17 cellular contexts compared by ENCODE assay signal in genomic region chr9:98851730-98852462, GRCh38. TPM values are rescaled to one million over a fixed set of nuclear protein-coding genes. Genes with fewer than 3 reads are reported as not detected.
A peak's percentile ranks its signal among the peaks of the same experiment; 100 is the strongest.
DNase-seq lines count a peak whose midpoint lies in the region; ATAC-seq and TF ChIP-seq lines count a peak whose summit lies in the region.
"Had no signal": no experiment of that assay in that cellular context is flagged by ENCODE, and none has a peak within 500 bp of the region (broad histone marks: within the 10 kb centered on the region; RNA-seq: fewer than 3 reads in every experiment).

No MANE protein-coding gene starts in this region.

- intact Hi-C loops in activated T-helper 2 cell treated with anti-CD3 and anti-CD28 coated beads, Interferon-gamma antibody, Interleukin-2, Interleukin-4, amounts not matched to agents 10 μg/mL and 5 μg/mL and 100 μg/mL, durations not matched to agents 14 hours and 24 hours and 36 hours (cut with micrococcal nuclease), result no loop called here
- intact Hi-C loops in uterus (cut with DNase I; ENCODE audit: low total_unique reads), result no loop called here
- intact Hi-C loops in heart right ventricle (cut with DNase I), result loop anchor here in 2 of 10 donors (2.0 to 10.0 kb wide), 2 partner anchors 153 to 287 kb away; no protein-coding TSS in a partner anchor

- no peaks in the 10 kb centered on the region for H3K9me3 ChIP-seq in neuronal stem cell (replicated peaks in 1 of 2; ENCODE audit: control insufficient read depth in 2 of 2, insufficient read depth in 1 of 2, low read depth in 1 of 2, low read length in 2 of 2)
- no peaks in the 10 kb centered on the region for H3K9me3 ChIP-seq in uterus
- peaks cover 0 to 7% (median 0%) of the 10 kb centered on the region in 11 donors for H3K9me3 ChIP-seq in heart right ventricle
- H3K9me3 ChIP-seq: HAP-1, SJCRH30 had no signal

- no peak overlapping the region for H3K23ac ChIP-seq in neuronal stem cell (ENCODE audit: low read depth, low read length, poor library complexity)

- no peak overlapping the region for H3K4me3 Mint-ChIP-seq in activated T-helper 2 cell treated with anti-CD3 and anti-CD28 coated beads, Interferon-gamma antibody, Interleukin-2, Interleukin-4, amounts not matched to agents 10 μg/mL and 5 μg/mL and 100 μg/mL, durations not matched to agents 14 hours and 24 hours and 36 hours (ENCODE audit: low read depth)
- H3K4me3 Mint-ChIP-seq: natural killer cell had no signal

- H3K27me3 ChIP-seq in neuronal stem cell (ENCODE audit: control insufficient read depth in 3 of 3, insufficient read depth in 3 of 3, low read depth in 1 of 3, low read length in 3 of 3) (peaks cover 0 to 1% (median 0%) of the 10 kb centered on the region in 3 experiments), uterus (no peaks in the 10 kb centered on the region), heart right ventricle (no peaks in the 10 kb centered on the region)
- H3K27me3 ChIP-seq: gastrocnemius medialis, SJCRH30 had no signal

- no peak overlapping the region for H2BK15ac ChIP-seq in neuronal stem cell (ENCODE audit: low read length)

- no peak overlapping the region for H3K27ac Mint-ChIP-seq in activated T-helper 2 cell treated with anti-CD3 and anti-CD28 coated beads, Interferon-gamma antibody, Interleukin-2, Interleukin-4, amounts not matched to agents 10 μg/mL and 5 μg/mL and 100 μg/mL, durations not matched to agents 14 hours and 24 hours and 36 hours
- H3K27ac Mint-ChIP-seq: natural killer cell had no signal

- H3K4ac ChIP-seq in neuronal stem cell (ENCODE audit: low read length), result no peak overlapping the region

- peak overlapping the region; percentile 23 for H2AFZ ChIP-seq in neuronal stem cell (ENCODE audit: low read length)

- no peak overlapping the region for H3K4me3 ChIP-seq in neuronal stem cell (ENCODE audit: low read length in 2 of 2)
- no peak overlapping the region for H3K4me3 ChIP-seq in uterus
- no peak overlapping the region for H3K4me3 ChIP-seq in heart right ventricle
- H3K4me3 ChIP-seq: gastrocnemius medialis, HAP-1, SJCRH30 had no signal

- H3K9ac ChIP-seq in neuronal stem cell (ENCODE audit: low read depth, low read length, poor library complexity), result no peak overlapping the region

- H3K36me3 ChIP-seq in neuronal stem cell (replicated peaks in 1 of 2; ENCODE audit: control insufficient read depth in 2 of 2, insufficient read depth in 2 of 2, low read length in 2 of 2) (peaks cover 0 to 2% of the 10 kb centered on the region in 2 donors), uterus (no peaks in the 10 kb centered on the region), heart right ventricle (no peaks in the 10 kb centered on the region)
- H3K36me3 ChIP-seq: gastrocnemius medialis, HAP-1, SJCRH30 had no signal

- H2BK5ac ChIP-seq in neuronal stem cell (ENCODE audit: low read length), result no peak overlapping the region

- H3K14ac ChIP-seq in neuronal stem cell (ENCODE audit: low read length), result no peak overlapping the region

- no peaks in the 10 kb centered on the region for H3K36me3 Mint-ChIP-seq in activated T-helper 2 cell treated with anti-CD3 and anti-CD28 coated beads, Interferon-gamma antibody, Interleukin-2, Interleukin-4, amounts not matched to agents 10 μg/mL and 5 μg/mL and 100 μg/mL, durations not matched to agents 14 hours and 24 hours and 36 hours (ENCODE audit: low read depth)
- H3K36me3 Mint-ChIP-seq: natural killer cell had no signal

- no peak overlapping the region for H3K27ac ChIP-seq in neuronal stem cell (replicated peaks; ENCODE audit: low read length)
- no peak overlapping the region for H3K27ac ChIP-seq in uterus
- H3K27ac ChIP-seq in heart right ventricle, result no peak overlapping the region
- H3K27ac ChIP-seq: gastrocnemius medialis, SJCRH30 had no signal

- no peak overlapping the region for H2BK120ac ChIP-seq in neuronal stem cell (ENCODE audit: low read depth, low read length)

- no peaks in the 10 kb centered on the region for H3K79me1 ChIP-seq in neuronal stem cell (ENCODE audit: low read depth, low read length)

- H4K8ac ChIP-seq in neuronal stem cell (ENCODE audit: low read depth, low read length), result no peak overlapping the region

- H2AK5ac ChIP-seq in neuronal stem cell (ENCODE audit: low read depth, low read length), result no peak overlapping the region

- H3K4me1 Mint-ChIP-seq in activated T-helper 2 cell treated with anti-CD3 and anti-CD28 coated beads, Interferon-gamma antibody, Interleukin-2, Interleukin-4, amounts not matched to agents 10 μg/mL and 5 μg/mL and 100 μg/mL, durations not matched to agents 14 hours and 24 hours and 36 hours (ENCODE audit: low read depth), result peaks cover 7% of the 10 kb centered on the region

- no peak overlapping the region for H2BK12ac ChIP-seq in neuronal stem cell (ENCODE audit: low read length)

- TF ChIP-seq CTCF in uterus (IDR thresholded peaks at IDR 0.05) (no peak), heart right ventricle (IDR thresholded peaks at IDR 0.05) (no peak)

- peaks cover 6% of the 10 kb centered on the region for H3K27me3 Mint-ChIP-seq in activated T-helper 2 cell treated with anti-CD3 and anti-CD28 coated beads, Interferon-gamma antibody, Interleukin-2, Interleukin-4, amounts not matched to agents 10 μg/mL and 5 μg/mL and 100 μg/mL, durations not matched to agents 14 hours and 24 hours and 36 hours (ENCODE audit: low read depth)

- no peak overlapping the region for H3K4me2 ChIP-seq in neuronal stem cell (ENCODE audit: insufficient read depth, low read length, poor library complexity, severe bottlenecking)

- DNase-seq in A172 (ENCODE audit: low spot score), result peak; percentile 53
- DNase-seq in NCI-H226, result peak; percentile 29
- peak; percentile 11 for DNase-seq in activated T-helper 2 cell treated with anti-CD3 and anti-CD28 coated beads, Interferon-gamma antibody, Interleukin-2, Interleukin-4, amounts not matched to agents 10 μg/mL and 5 μg/mL and 100 μg/mL, durations not matched to agents 14 hours and 24 hours and 36 hours (ENCODE audit: low spot score)
- DNase-seq in neuronal stem cell (ENCODE audit: low spot score), result no peak
- no peak for DNase-seq in iPS-NIHi11 (ENCODE audit: low spot score)
- no peak for DNase-seq in uterus
- no peak for DNase-seq in heart right ventricle
- DNase-seq: aorta, DND-41, gastrocnemius medialis, natural killer cell, NCI-H1436, NCI-H526 treated with DMSO at 0.1 percent for 48 hours, right cardiac atrium, SJCRH30 had no signal

- no peak for TF ChIP-seq POLR2A in uterus (IDR thresholded peaks at IDR 0.05)

- WGBS in neuronal stem cell (ENCODE audit: extremely low coverage in 2 of 2, insufficient read length in 2 of 2, insufficient replicate concordance in 1 of 2), 2 donors, result no CpG with 5 or more reads among the region's 6 CpGs
- 79 to 80% methylated on average over 6 of the region's 6 CpGs for WGBS in heart right ventricle, 2 donors

- no peak overlapping the region for H3K18ac ChIP-seq in neuronal stem cell (ENCODE audit: low read length)

- ATAC-seq in GM21528 (IDR thresholded peaks at IDR 0.05; ENCODE audit: low FRiP score, unreplicated experiment) (no peak), heart right ventricle (no peak)
- ATAC-seq: gastrocnemius medialis, natural killer cell, right cardiac atrium had no signal

- H4K91ac ChIP-seq in neuronal stem cell (ENCODE audit: low read depth, low read length, poor library complexity), result no peak overlapping the region

- peaks cover 0 to 3% of the 10 kb centered on the region in 2 donors for H3K4me1 ChIP-seq in neuronal stem cell (ENCODE audit: control insufficient read depth in 2 of 2, insufficient read depth in 1 of 2, low read depth in 1 of 2, low read length in 2 of 2)
- H3K4me1 ChIP-seq in uterus, result no peaks in the 10 kb centered on the region
- peaks cover 0 to 21% (median 6%) of the 10 kb centered on the region in 9 donors for H3K4me1 ChIP-seq in heart right ventricle
- H3K4me1 ChIP-seq: gastrocnemius medialis, HAP-1 had no signal

- H3K9me3 Mint-ChIP-seq in activated T-helper 2 cell treated with anti-CD3 and anti-CD28 coated beads, Interferon-gamma antibody, Interleukin-2, Interleukin-4, amounts not matched to agents 10 μg/mL and 5 μg/mL and 100 μg/mL, durations not matched to agents 14 hours and 24 hours and 36 hours, result peaks cover 9% of the 10 kb centered on the region
- H3K9me3 Mint-ChIP-seq: natural killer cell had no signal

RNA-seq across cellular contexts. Expression of gene GALNT12, which starts 44.4 kb away (rescaled TPM):
- 4.0 and 5.4 TPM in 2 replicates for total RNA-seq in A172 (2014; rRNA removed; shearing (Covaris generic))
- 2.3 and 2.8 TPM in 2 replicates for total RNA-seq in activated T-helper 2 cell treated with anti-CD3 and anti-CD28 coated beads, Interferon-gamma antibody, Interleukin-2, Interleukin-4, amounts not matched to agents 10 μg/mL and 5 μg/mL and 100 μg/mL, durations not matched to agents 14 hours and 24 hours and 36 hours
- polyA plus RNA-seq in neuronal stem cell (2013, experiment 1 of 2), result 18.8 TPM
- polyA plus RNA-seq in neuronal stem cell (2013, experiment 2 of 2), result 18.5 TPM
- total RNA-seq in uterus (1 to 10 TPM in 2 of 4 donors, under 1 TPM in 1, not detected in 1; 0.29 to 9.3 (median 2.5) TPM), heart right ventricle (1 to 10 TPM in 3 of 10 donors, under 1 TPM in 7; 0.25 to 1.3 (median 0.53) TPM)
- polyA plus RNA-seq in heart right ventricle, result under 1 TPM; 0.38 to 0.59 TPM

RNA-seq across cellular contexts. Expression of gene ANKS6, which starts 55.5 kb away (rescaled TPM):
- 30.8 and 39.4 TPM in 2 replicates for total RNA-seq in A172 (2014; rRNA removed; shearing (Covaris generic))
- total RNA-seq in activated T-helper 2 cell treated with anti-CD3 and anti-CD28 coated beads, Interferon-gamma antibody, Interleukin-2, Interleukin-4, amounts not matched to agents 10 μg/mL and 5 μg/mL and 100 μg/mL, durations not matched to agents 14 hours and 24 hours and 36 hours, result 10.9 and 11.2 TPM in 2 replicates
- polyA plus RNA-seq in neuronal stem cell (2013, experiment 1 of 2), result 31.8 TPM
- 30.2 TPM for polyA plus RNA-seq in neuronal stem cell (2013, experiment 2 of 2)
- total RNA-seq in uterus, result 10 to 100 TPM in 3 of 4 donors, 1 to 10 TPM in 1; 2.6 to 26.9 (median 13.7) TPM
- total RNA-seq in heart right ventricle, result 1 to 10 TPM; 3.1 to 5.4 (median 4.1) TPM
- 1 to 10 TPM; 6.9 to 8.0 TPM for polyA plus RNA-seq in heart right ventricle

Comparison
In these comparisons a context has a peak if more than half of its experiments do, and no peak if none do; other contexts are left out.
1. DNase-seq: peak in A172 (single experiment), NCI-H226 (single experiment) and activated T-helper 2 cell treated with anti-CD3 and anti-CD28 coated beads, Interferon-gamma antibody, Interleukin-2, Interleukin-4, amounts not matched to agents 10 μg/mL and 5 μg/mL and 100 μg/mL, durations not matched to agents 14 hours and 24 hours and 36 hours (single experiment); none in neuronal stem cell (single experiment), iPS-NIHi11 (single experiment), uterus (0 of 2) and heart right ventricle (0 of 2).